ENCODE assay signal across 23 cellular contexts in genomic region chr13:68628994-68629393, GRCh38.
DNase-seq lines count a peak whose midpoint lies in the region; ATAC-seq, FAIRE-seq and TF ChIP-seq lines count a peak whose summit lies in the region.
"Had no signal": no experiment of that assay in that cellular context is flagged by ENCODE, and none has a peak within 500 bp of the region (broad histone marks: within the 10 kb centered on the region; RNA-seq: fewer than 3 reads in every experiment).

No MANE protein-coding gene starts in this region.

- H2BK20ac ChIP-seq in IMR-90 (ENCODE audit: low read depth, low read length) (no peak overlapping the region), H1 (ENCODE audit: low read length) (no peak overlapping the region)

- no peak overlapping the region for H2AK9ac ChIP-seq in IMR-90 (replicated peaks; ENCODE audit: low read depth, low read length, poor library complexity)

- no peak for TF ChIP-seq CTCF in A549 (IDR thresholded peaks at IDR 0.05)
- no peak for TF ChIP-seq CTCF in IMR-90 (conservative IDR thresholded peaks at IDR 0.05; ENCODE audit: low read depth, low read length)
- no peak for TF ChIP-seq CTCF in SU-DHL-6 (IDR thresholded peaks at IDR 0.05; ENCODE audit: insufficient read depth, low read length, poor library complexity, severe bottlenecking)
- no peak for TF ChIP-seq CTCF in H1 (IDR thresholded peaks at IDR 0.05; ENCODE audit: control extremely low read depth in 1 of 3, insufficient read depth in 1 of 3, low read depth in 1 of 3, low read length in 3 of 3)

- H3K79me1 ChIP-seq in IMR-90 (ENCODE audit: low read depth in 1 of 2, low read length in 2 of 2) (no peaks in the 10 kb centered on the region), H1 (ENCODE audit: low read depth, low read length) (no peaks in the 10 kb centered on the region)

- H4K20me1 ChIP-seq in IMR-90 (ENCODE audit: insufficient read depth, low read length): no peaks in the 10 kb centered on the region
- no peaks in the 10 kb centered on the region for H4K20me1 ChIP-seq in SU-DHL-6 (ENCODE audit: low read depth, low read length)
- H4K20me1 ChIP-seq in H1 (replicated peaks in 1 of 2; ENCODE audit: control insufficient read depth in 1 of 2, insufficient read depth in 2 of 2, low read length in 2 of 2): no peaks in the 10 kb centered on the region
- H4K20me1 ChIP-seq: BLaER1 treated with 17β-estradiol and CSF1 and Interleukin-3, amounts not matched to agents 10 nM and 100 nM had no signal

- dilution Hi-C loops in IMR-90 (cut with HindIII; ENCODE audit: low sequenced_read_pairs, unreplicated experiment): no loop called here

- no peaks in the 10 kb centered on the region for H3K9me2 ChIP-seq in SU-DHL-6 (replicated peaks; ENCODE audit: insufficient read depth, low read length)

- no peaks in the 10 kb centered on the region for H3K27me3 Mint-ChIP-seq in activated CD4-positive, alpha-beta memory T cell treated with anti-CD3 and anti-CD28 coated beads, Interleukin-2, amount 10 ng/mL, durations not matched to agents 7 days and 5 days
- H3K27me3 Mint-ChIP-seq: B cell; CD4-positive, alpha-beta T cell had no signal

- H4K91ac ChIP-seq in IMR-90 (ENCODE audit: insufficient read depth, low read depth, low read length) (no peak overlapping the region), H1 (replicated peaks; ENCODE audit: insufficient read length, low read length) (no peak overlapping the region)

- no peaks in the 10 kb centered on the region; the same call in 1 of the 2 replicates for H3K23me2 ChIP-seq in H1 (ENCODE audit: low read depth, low read length)

- H2BK120ac ChIP-seq in IMR-90 (ENCODE audit: low read depth, low read length) (no peak overlapping the region), H1 (replicated peaks; ENCODE audit: low read depth, low read length) (no peak overlapping the region)

- no peak overlapping the region for H3K27ac Mint-ChIP-seq in activated CD4-positive, alpha-beta memory T cell treated with anti-CD3 and anti-CD28 coated beads, Interleukin-2, amount 10 ng/mL, durations not matched to agents 7 days and 5 days
- H3K27ac Mint-ChIP-seq: B cell; CD4-positive, alpha-beta T cell; CD8-positive, alpha-beta T cell had no signal

- H3K4ac ChIP-seq in IMR-90 (ENCODE audit: low read depth, low read length): no peak overlapping the region
- no peak overlapping the region for H3K4ac ChIP-seq in H1 (replicated peaks; ENCODE audit: insufficient read length, low read depth, low read length)

- H2BK5ac ChIP-seq in IMR-90 (ENCODE audit: low read depth, low read length, poor library complexity, severe bottlenecking): no peak overlapping the region
- H2BK5ac ChIP-seq in H1 (ENCODE audit: low read depth, low read length): no peak overlapping the region

- H3K79me2 ChIP-seq in SU-DHL-6 (ENCODE audit: insufficient read depth, low read length) (no peaks in the 10 kb centered on the region), H1 (ENCODE audit: control insufficient read depth in 1 of 2, insufficient read depth in 2 of 2, low read length in 2 of 2) (no peaks in the 10 kb centered on the region)

- H3F3A ChIP-seq in SU-DHL-6 (ENCODE audit: insufficient read depth): no peaks in the 10 kb centered on the region

- TF ChIP-seq RAD21 in A549 (conservative IDR thresholded peaks at IDR 0.05 in 1 of 2, IDR thresholded peaks at IDR 0.05 in 1 of 2) (no peak), IMR-90 (IDR thresholded peaks at IDR 0.05; ENCODE audit: low read length) (no peak), H1 (IDR thresholded peaks at IDR 0.05 in 1 of 2, conservative IDR thresholded peaks at IDR 0.05 in 1 of 2; ENCODE audit: low read depth in 2 of 2, low read length in 2 of 2) (no peak)

- H3K4me3 ChIP-seq in A549 (no peak overlapping the region), IMR-90 (ENCODE audit: insufficient read depth, low read depth, low read length) (no peak overlapping the region), SU-DHL-6 (ENCODE audit: insufficient read depth, low read length, poor library complexity, severe bottlenecking) (no peak overlapping the region), H1 (ENCODE audit: extremely low read depth in 1 of 4, insufficient read depth in 2 of 4, low read depth in 3 of 4, low read length in 4 of 4) (no peak overlapping the region)
- H3K4me3 ChIP-seq: BLaER1 treated with 17β-estradiol and CSF1 and Interleukin-3, amounts not matched to agents 10 nM and 100 nM had no signal

- ATAC-seq in A549 (no peak), IMR-90 (ENCODE audit: low read depth) (no peak)
- ATAC-seq: CD8-positive, alpha-beta T cell had no signal

- H3K27ac ChIP-seq in A549 (no peak overlapping the region), IMR-90 (ENCODE audit: insufficient read depth, low read length) (no peak overlapping the region), SU-DHL-6 (ENCODE audit: low read depth, low read length) (no peak overlapping the region), H1 (ENCODE audit: low read depth, low read length) (no peak overlapping the region)
- H3K27ac ChIP-seq: BLaER1 treated with 17β-estradiol and CSF1 and Interleukin-3, amounts not matched to agents 10 nM and 100 nM; C4-2B had no signal

- peaks cover 2% of the 10 kb centered on the region for H3K9me3 Mint-ChIP-seq in activated CD4-positive, alpha-beta memory T cell treated with anti-CD3 and anti-CD28 coated beads, Interleukin-2, amount 10 ng/mL, durations not matched to agents 7 days and 5 days

- no peak for TF ChIP-seq EP300 in A549 (IDR thresholded peaks at IDR 0.05)
- no peak for TF ChIP-seq EP300 in H1 (IDR thresholded peaks at IDR 0.05; ENCODE audit: borderline replicate concordance in 1 of 2, low read depth in 2 of 2, low read length in 2 of 2)

- H3K9ac ChIP-seq in IMR-90 (ENCODE audit: low read depth, low read length) (no peak overlapping the region), SU-DHL-6 (ENCODE audit: low read length) (no peak overlapping the region), H1 (replicated peaks in 1 of 4; ENCODE audit: extremely low read depth in 1 of 4, low read depth in 3 of 4, low read length in 3 of 4) (no peak overlapping the region)
- H3K9ac ChIP-seq: BLaER1 treated with 17β-estradiol and CSF1 and Interleukin-3, amounts not matched to agents 10 nM and 100 nM had no signal

- no TSS peak for BruUV-seq in IMR-90 (replicated peaks; lab: Mats Ljungman, UMichigan)

- no peaks in the 10 kb centered on the region for H3K4me1 Mint-ChIP-seq in activated CD4-positive, alpha-beta memory T cell treated with anti-CD3 and anti-CD28 coated beads, Interleukin-2, amount 10 ng/mL, durations not matched to agents 7 days and 5 days
- H3K4me1 Mint-ChIP-seq: B cell had no signal

- H3K36me3 ChIP-seq in IMR-90 (ENCODE audit: control insufficient read depth, insufficient read depth, low read length) (no peaks in the 10 kb centered on the region), SU-DHL-6 (ENCODE audit: low read length) (no peaks in the 10 kb centered on the region), H1 (ENCODE audit: control insufficient read depth in 2 of 4, insufficient read depth in 4 of 4, low read length in 3 of 4) (no peaks in the 10 kb centered on the region)
- H3K36me3 ChIP-seq: BLaER1 treated with 17β-estradiol and CSF1 and Interleukin-3, amounts not matched to agents 10 nM and 100 nM had no signal

- H2BK15ac ChIP-seq in IMR-90 (ENCODE audit: low read depth, low read length) (no peak overlapping the region), H1 (ENCODE audit: low read length) (no peak overlapping the region)

- H3K4me1 ChIP-seq in A549 (no peaks in the 10 kb centered on the region), IMR-90 (ENCODE audit: control insufficient read depth, insufficient read depth, low read length) (no peaks in the 10 kb centered on the region), H1 (replicated peaks in 1 of 4; ENCODE audit: control insufficient read depth in 3 of 4, insufficient read depth in 4 of 4, low read length in 3 of 4) (no peaks in the 10 kb centered on the region)
- H3K4me1 ChIP-seq: BLaER1 treated with 17β-estradiol and CSF1 and Interleukin-3, amounts not matched to agents 10 nM and 100 nM; Caco-2 had no signal

- no peak overlapping the region for H3K56ac ChIP-seq in IMR-90 (ENCODE audit: extremely low read depth, insufficient read depth, low read length)
- no peak overlapping the region for H3K56ac ChIP-seq in H1 (replicated peaks; ENCODE audit: insufficient read length, low read depth, low read length)

- H3K14ac ChIP-seq in IMR-90 (replicated peaks; ENCODE audit: low read depth, low read length) (no peak overlapping the region), H1 (ENCODE audit: insufficient read length) (no peak overlapping the region)

- H3K18ac ChIP-seq in IMR-90 (ENCODE audit: low read depth, low read length): no peak overlapping the region
- no peak overlapping the region for H3K18ac ChIP-seq in H1 (ENCODE audit: extremely low read depth, low read length)

- intact Hi-C loops in IMR-90 (cut with micrococcal nuclease): no loop called here

- POLR2A ChIA-PET in A549 (lab: Yijun Ruan, JAX) (no interaction called here), IMR-90 (lab: Charles Lee; ENCODE audit: unreplicated experiment) (no interaction called here), H1 (lab: Charles Lee; ENCODE audit: partially characterized antibody) (no interaction called here)
- POLR2A ChIA-PET in activated CD4-positive, alpha-beta memory T cell treated with anti-CD3 and anti-CD28 coated beads, Interleukin-2, amount 10 ng/mL, durations not matched to agents 7 days and 5 days (lab: Charles Lee): no interaction called here

- H2BK12ac ChIP-seq in H1 (ENCODE audit: low read depth, low read length): no peak overlapping the region

- H3K36me3 Mint-ChIP-seq in activated CD4-positive, alpha-beta memory T cell treated with anti-CD3 and anti-CD28 coated beads, Interleukin-2, amount 10 ng/mL, durations not matched to agents 7 days and 5 days (ENCODE audit: low read depth): no peaks in the 10 kb centered on the region
- H3K36me3 Mint-ChIP-seq: CD8-positive, alpha-beta T cell had no signal

- no peak overlapping the region for H2AK5ac ChIP-seq in IMR-90 (ENCODE audit: low read depth, low read length)
- no peak overlapping the region for H2AK5ac ChIP-seq in H1 (ENCODE audit: low read depth, low read length)

- H3K4me2 ChIP-seq in A549 (no peak overlapping the region), IMR-90 (ENCODE audit: low read depth, low read length) (no peak overlapping the region), SU-DHL-6 (ENCODE audit: low read depth, low read length, poor library complexity, severe bottlenecking) (no peak overlapping the region), H1 (ENCODE audit: insufficient read depth in 1 of 2, low read depth in 2 of 2, low read length in 2 of 2) (no peak overlapping the region)
- H3K4me2 ChIP-seq: BLaER1 treated with 17β-estradiol and CSF1 and Interleukin-3, amounts not matched to agents 10 nM and 100 nM had no signal

- TF ChIP-seq POLR2A in A549 (IDR thresholded peaks at IDR 0.05; ENCODE audit: low read length) (no peak), IMR-90 (IDR thresholded peaks at IDR 0.05; ENCODE audit: low read depth, low read length) (no peak), H1 (IDR thresholded peaks at IDR 0.05; ENCODE audit: control extremely low read depth in 1 of 2, low read depth in 2 of 2, low read length in 2 of 2) (no peak)

- H3K9me3 ChIP-seq in A549 (no peaks in the 10 kb centered on the region), IMR-90 (ENCODE audit: control insufficient read depth, insufficient read depth, low read length) (peaks cover 4% of the 10 kb centered on the region; the same call in 1 of the 2 replicates), SU-DHL-6 (ENCODE audit: insufficient read depth, low read length) (no peaks in the 10 kb centered on the region), H1 (ENCODE audit: insufficient read depth in 2 of 2, low read depth in 1 of 2, low read length in 1 of 2) (no peaks in the 10 kb centered on the region)
- H3K9me3 ChIP-seq: BLaER1 treated with 17β-estradiol and CSF1 and Interleukin-3, amounts not matched to agents 10 nM and 100 nM; Caco-2 had no signal

- H3K27me3 ChIP-seq in IMR-90 (ENCODE audit: control insufficient read depth, insufficient read depth, low read length) (no peaks in the 10 kb centered on the region), SU-DHL-6 (ENCODE audit: low read length) (no peaks in the 10 kb centered on the region), H1 (replicated peaks in 1 of 4; ENCODE audit: control insufficient read depth in 3 of 4, extremely low read depth in 1 of 4, insufficient read depth in 3 of 4, low read length in 3 of 4) (no peaks in the 10 kb centered on the region)
- H3K27me3 ChIP-seq: BLaER1 treated with 17β-estradiol and CSF1 and Interleukin-3, amounts not matched to agents 10 nM and 100 nM had no signal

- H3K23ac ChIP-seq in IMR-90 (ENCODE audit: low read depth, low read length): no peak overlapping the region
- H3K23ac ChIP-seq in H1 (ENCODE audit: insufficient read length): no peak overlapping the region

- H4K8ac ChIP-seq in IMR-90 (ENCODE audit: low read depth in 2 of 2, low read length in 2 of 2): no peak overlapping the region
- H4K8ac ChIP-seq in H1 (ENCODE audit: extremely low read depth, insufficient read depth, low read length): no peak overlapping the region

- H4K5ac ChIP-seq in IMR-90 (ENCODE audit: low read depth, low read length) (no peak overlapping the region), H1 (ENCODE audit: insufficient read length, low read depth, low read length) (no peak overlapping the region)

- DNase-seq in A549 (ENCODE audit: low read depth in 1 of 2, low spot score in 1 of 2) (no peak), IMR-90 (no peak), H1 (ENCODE audit: low read depth in 1 of 2, low spot score in 2 of 2) (no peak), MV-4-11 (lab: John Stamatoyannopoulos, UW) (no peak), dermis blood vessel endothelial cell (no peak)
- DNase-seq in activated CD4-positive, alpha-beta memory T cell treated with anti-CD3 and anti-CD28 coated beads, Interleukin-2, amount 10 ng/mL, durations not matched to agents 7 days and 5 days: no peak
- DNase-seq: 8988T; AML-193; Caco-2; Calu3; CD4-positive, alpha-beta T cell; CD8-positive, alpha-beta T cell; DMS79 treated with DMSO at 0.1 percent for 48 hours; GF-D8 had no signal

- FAIRE-seq in A549 (lab: Jason Lieb, UNC) (no peak), H1 (lab: Jason Lieb, UNC) (no peak)
- FAIRE-seq: A204.1, D721Med, G401.6, GM12892, GM18507 had no signal

- H3K9me1 ChIP-seq in IMR-90 (ENCODE audit: insufficient read depth, low read length): no peaks in the 10 kb centered on the region

- CTCF ChIA-PET in A549 (lab: Yijun Ruan, JAX): no interaction called here
- CTCF ChIA-PET in IMR-90 (lab: Yijun Ruan, JAX): no interaction called here
- CTCF ChIA-PET in H1 (lab: Charles Lee; ENCODE audit: partially characterized antibody): no interaction called here
- CTCF ChIA-PET in activated CD4-positive, alpha-beta memory T cell treated with anti-CD3 and anti-CD28 coated beads, Interleukin-2, amount 10 ng/mL, durations not matched to agents 7 days and 5 days (lab: Charles Lee): no interaction called here

- H3K4me3 Mint-ChIP-seq in activated CD4-positive, alpha-beta memory T cell treated with anti-CD3 and anti-CD28 coated beads, Interleukin-2, amount 10 ng/mL, durations not matched to agents 7 days and 5 days: no peak overlapping the region
- H3K4me3 Mint-ChIP-seq: B cell; CD4-positive, alpha-beta T cell; CD8-positive, alpha-beta T cell had no signal

- no peak overlapping the region for H2AFZ ChIP-seq in IMR-90 (replicated peaks; ENCODE audit: low read length, poor library complexity)
- H2AFZ ChIP-seq in SU-DHL-6 (ENCODE audit: low read depth, low read length, severe bottlenecking): peak overlapping the region; percentile 54
- no peak overlapping the region for H2AFZ ChIP-seq in H1 (ENCODE audit: low read length)

- in situ Hi-C loops in IMR-90 (cut with MboI; ENCODE audit: low sequenced_read_pairs): no loop called here

Comparison
In these comparisons a context has a peak if more than half of its experiments do, and no peak if none do; other contexts are left out.
1. Of the 18 proteins assayed by ChIP-seq in both H1 and A549: peak only in H1: none; only in A549: none; in both: MAFK; in neither: 17.